Comparison of ENCODE assay signal across 17 cellular contexts in the genomic region with DNA sequence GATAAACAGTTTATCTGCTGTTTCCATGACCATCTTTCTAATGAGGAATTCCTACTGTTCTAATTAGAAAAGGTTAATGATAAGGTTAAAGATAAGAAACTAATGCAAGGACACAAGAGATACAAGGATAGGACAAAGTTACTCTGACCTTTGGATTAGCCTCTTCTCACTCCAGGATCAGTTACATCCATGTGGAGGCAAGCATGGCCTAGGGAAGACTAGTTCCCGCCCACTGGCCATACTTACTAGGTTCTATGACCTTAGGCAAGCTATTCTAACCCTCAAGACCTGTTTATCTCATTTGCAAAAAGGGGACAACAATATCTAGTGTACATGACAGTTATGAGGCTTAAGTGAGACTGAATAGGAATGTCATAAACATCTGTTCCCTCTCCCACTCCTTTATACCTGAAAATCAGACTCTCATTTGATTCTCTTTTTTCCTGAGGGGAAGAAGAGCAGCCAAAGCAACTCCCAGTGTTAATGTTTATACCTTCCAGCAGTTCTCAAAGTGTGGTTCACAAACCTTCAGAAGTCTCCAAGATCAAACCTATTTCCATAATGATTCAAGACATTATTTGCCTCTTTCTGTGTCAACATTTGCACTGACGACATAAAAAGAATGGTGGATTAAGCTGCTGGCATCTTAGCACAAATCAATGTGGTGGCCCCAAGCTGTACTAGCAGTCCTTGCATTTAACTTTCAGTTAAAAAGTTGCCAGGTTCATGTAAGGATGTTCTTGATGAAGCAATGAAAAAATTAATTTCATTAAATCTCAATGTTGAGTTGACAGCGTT.
"Had no signal": no experiment of that assay in that cellular context is flagged by ENCODE, and none has a peak within 500 bp of the region (broad histone marks: within the 10 kb centered on the region; RNA-seq: fewer than 3 reads in every experiment).

No MANE protein-coding gene starts in this region.

- ATAC-seq: activated CD8-positive, alpha-beta T cell treated with anti-CD3 and anti-CD28 coated beads, Interleukin-2, amount 10 ng/mL, durations not matched to agents 7 days and 5 days; effector memory CD8-positive, alpha-beta T cell; gastroesophageal sphincter; left ventricle myocardium superior had no signal

- FAIRE-seq: kidney had no signal

- H3K27ac ChIP-seq: epithelial cell of prostate, gastroesophageal sphincter, neural progenitor cell, ovary, stomach, thoracic aorta, WERI-Rb-1 had no signal

- H2AFZ ChIP-seq: neural progenitor cell had no signal

- H3K36me3 ChIP-seq: gastroesophageal sphincter, neural progenitor cell, ovary, stomach, thoracic aorta, WERI-Rb-1 had no signal

- H3K9me3 ChIP-seq: gastroesophageal sphincter, ovary, stomach, thoracic aorta had no signal

- H3K4me3 ChIP-seq: gastroesophageal sphincter, neural progenitor cell, ovary, stomach, thoracic aorta had no signal

- DNase-seq: activated CD4-positive, alpha-beta T cell treated with anti-CD3 and anti-CD28 coated beads for 4 hours; activated CD8-positive, alpha-beta T cell treated with anti-CD3 and anti-CD28 coated beads, Interleukin-2, amount 10 ng/mL, durations not matched to agents 7 days and 5 days; activated naive CD4-positive, alpha-beta T cell treated with anti-CD3 and anti-CD28 coated beads for 36 hours; cortex of kidney; effector memory CD8-positive, alpha-beta T cell; kidney; left ventricle myocardium superior; ovary; retina; stimulated activated CD4-positive, alpha-beta T cell treated with anti-CD3 and anti-CD28 coated beads, Interleukin-4, amount 100 ng/mL, for 4 hours; stomach; T1000; WERI-Rb-1 had no signal

- H3K4me2 ChIP-seq: neural progenitor cell had no signal

- H3K27me3 ChIP-seq: gastroesophageal sphincter, neural progenitor cell, ovary, stomach had no signal

- H3K9ac ChIP-seq: neural progenitor cell had no signal
